10 cellular contexts compared by ENCODE assay signal in the genomic region with DNA sequence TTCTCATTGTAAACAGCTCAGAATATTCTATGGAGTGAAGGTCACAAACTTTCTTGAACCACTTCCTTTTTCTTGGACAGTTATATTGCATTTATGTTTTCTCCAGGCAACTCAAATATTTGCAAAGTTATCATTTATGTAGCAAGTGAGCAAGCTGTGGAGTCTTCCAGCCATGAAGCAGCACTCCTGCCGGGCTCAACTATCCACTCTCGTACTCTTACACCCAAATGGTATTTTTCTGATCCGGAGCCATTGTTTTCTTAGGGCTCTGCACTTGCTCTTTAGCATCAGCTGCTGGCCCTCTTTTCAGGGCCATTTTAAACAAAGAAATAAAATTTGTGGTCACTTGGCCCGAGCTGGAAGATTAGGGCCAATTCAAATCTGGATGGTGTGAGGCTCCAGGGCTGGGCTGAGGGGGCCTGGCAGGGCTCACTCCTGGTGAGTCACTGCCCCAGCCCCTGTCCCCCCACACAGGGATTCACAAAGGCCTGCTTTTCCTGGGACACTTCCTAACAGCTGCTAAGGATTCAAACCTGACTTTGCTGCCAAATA. TPM values are rescaled to one million over a fixed set of nuclear protein-coding genes. Genes with fewer than 3 reads are reported as not detected.
A peak's percentile ranks its signal among the peaks of the same experiment; 100 is the strongest.
DNase-seq lines count a peak whose midpoint lies in the region; ATAC-seq and TF ChIP-seq lines count a peak whose summit lies in the region.
"Had no signal": no experiment of that assay in that cellular context is flagged by ENCODE, and none has a peak within 500 bp of the region (broad histone marks: within the 10 kb centered on the region; RNA-seq: fewer than 3 reads in every experiment).

No MANE protein-coding gene starts in this region.

- H3K27me3 ChIP-seq in right atrium auricular region (no peaks in the 10 kb centered on the region), stomach (no peaks in the 10 kb centered on the region)

- peaks cover 15% of the 10 kb centered on the region for H3K36me3 Mint-ChIP-seq in activated CD4-positive, alpha-beta memory T cell treated with anti-CD3 and anti-CD28 coated beads for 36 hours

- DNase-seq in DMS 273 (lab: John Stamatoyannopoulos, UW; ENCODE audit: unreplicated experiment) (peak; percentile 33), DMS 273 treated with DMSO at 0.1 percent for 48 hours (lab: John Stamatoyannopoulos, UW) (no peak), right atrium auricular region (ENCODE audit: low spot score) (no peak), stomach (no peak)
- DNase-seq in activated CD4-positive, alpha-beta memory T cell treated with anti-CD3 and anti-CD28 coated beads for 36 hours = no peak
- no peak for DNase-seq in central memory CD4-positive, alpha-beta T cell

- H3K4me3 Mint-ChIP-seq in activated CD4-positive, alpha-beta memory T cell treated with anti-CD3 and anti-CD28 coated beads for 36 hours = no peak overlapping the region

- H3K36me3 ChIP-seq in right atrium auricular region (no peaks in the 10 kb centered on the region), stomach (no peaks in the 10 kb centered on the region)

- H3K4me3 ChIP-seq in right atrium auricular region (no peak overlapping the region), stomach (no peak overlapping the region)

- H3K9me3 Mint-ChIP-seq in activated CD4-positive, alpha-beta memory T cell treated with anti-CD3 and anti-CD28 coated beads for 36 hours = peaks cover 9% of the 10 kb centered on the region

- intact Hi-C loops in activated CD4-positive, alpha-beta memory T cell treated with anti-CD3 and anti-CD28 coated beads for 36 hours (cut with micrococcal nuclease) = loop anchor here (5.0 kb wide), 1 partner anchor 36 kb away; no protein-coding TSS in a partner anchor
- intact Hi-C loops in stomach (cut with DNase I; ENCODE audit: low total_unique reads) = no loop called here

- no peak for TF ChIP-seq POLR2A in stomach (IDR thresholded peaks at IDR 0.05)

- H3K9me3 ChIP-seq in right atrium auricular region = no peaks in the 10 kb centered on the region
- H3K9me3 ChIP-seq in stomach = no peaks in the 10 kb centered on the region

- 18 to 31% (median 26%) methylated on average over 4 of the region's 4 CpGs for WGBS in stomach, 5 donors

- H3K27ac Mint-ChIP-seq in activated CD4-positive, alpha-beta memory T cell treated with anti-CD3 and anti-CD28 coated beads for 36 hours = peak overlapping the region; percentile 75

- CTCF ChIA-PET in activated CD4-positive, alpha-beta memory T cell treated with anti-CD3 and anti-CD28 coated beads for 36 hours (lab: Charles Lee) = interaction anchor here (1.0 to 2.3 kb wide), 6 partner anchors 8 to 55 kb away, joined by 3 to 12 read pairs (median 6); no protein-coding TSS in a partner anchor

- POLR2A ChIA-PET in activated CD4-positive, alpha-beta memory T cell treated with anti-CD3 and anti-CD28 coated beads for 36 hours (lab: Charles Lee) = interaction anchor here (1.3 to 2.8 kb wide), 2 partner anchors 8 to 26 kb away, joined by 9 to 16 read pairs; no protein-coding TSS in a partner anchor

- H3K27ac ChIP-seq in right atrium auricular region (peak overlapping the region; percentile 48 to 55), stomach (peak overlapping the region in 4 of 5 donors; percentile 33 to 64 (median 58))
- H3K27ac ChIP-seq: 22Rv1, KMS-11 had no signal

- peaks cover 67% of the 10 kb centered on the region for H3K4me1 Mint-ChIP-seq in activated CD4-positive, alpha-beta memory T cell treated with anti-CD3 and anti-CD28 coated beads for 36 hours (ENCODE audit: low read depth)

- ATAC-seq in HG03095 (IDR thresholded peaks at IDR 0.05; ENCODE audit: unreplicated experiment) = no peak
- ATAC-seq in GM21390 (IDR thresholded peaks at IDR 0.05; ENCODE audit: unreplicated experiment) = no peak

- H3K27me3 Mint-ChIP-seq in activated CD4-positive, alpha-beta memory T cell treated with anti-CD3 and anti-CD28 coated beads for 36 hours = no peaks in the 10 kb centered on the region

- TF ChIP-seq CTCF in right atrium auricular region (IDR thresholded peaks at IDR 0.05) (no peak), stomach (IDR thresholded peaks at IDR 0.05) (no peak)

- TF ChIP-seq EP300 in stomach (IDR thresholded peaks at IDR 0.05) = no peak

- H3K4me1 ChIP-seq in right atrium auricular region (peaks cover 0 to 75% of the 10 kb centered on the region in 2 donors), stomach (peaks cover 24 to 77% (median 50%) of the 10 kb centered on the region in 4 donors)

RNA-seq across cellular contexts. Expression of gene SYNE3, which starts 19.7 kb away (rescaled TPM):
- 10 to 100 TPM; 35.3 to 37.3 TPM for total RNA-seq in activated CD4-positive, alpha-beta memory T cell treated with anti-CD3 and anti-CD28 coated beads for 36 hours
- total RNA-seq in right atrium auricular region = 10 to 100 TPM in 1 of 2 donors, 1 to 10 TPM in 1; 8.2 to 13.2 TPM
- total RNA-seq in stomach = 10 to 100 TPM in 3 of 5 donors, 1 to 10 TPM in 2; 4.6 to 85.2 (median 10.8) TPM
- 1 to 10 TPM in 1 of 3 donors, under 1 TPM in 2; 0.58 to 1.2 (median 0.76) TPM for polyA plus RNA-seq in stomach

RNA-seq across cellular contexts. Expression of gene GLRX5, which starts 38.1 kb away (rescaled TPM):
- total RNA-seq in activated CD4-positive, alpha-beta memory T cell treated with anti-CD3 and anti-CD28 coated beads for 36 hours = 10 to 100 TPM; 31.8 to 32.2 TPM
- total RNA-seq in right atrium auricular region (10 to 100 TPM; 54.0 to 58.9 TPM), stomach (100 to 1,000 TPM in 1 of 5 donors, 10 to 100 TPM in 4; 29.5 to 316 (median 38.4) TPM)
- 10 to 100 TPM; 40.3 to 49.9 (median 40.6) TPM for polyA plus RNA-seq in stomach
